In genomic region chr20:31704225-31705119, GRCh38 we compare ENCODE assay signal across 8 cellular contexts. TPM values are rescaled to one million over a fixed set of nuclear protein-coding genes. Genes with fewer than 3 reads are reported as not detected.
DNase-seq lines count a peak whose midpoint lies in the region; ATAC-seq and TF ChIP-seq lines count a peak whose summit lies in the region.

No MANE protein-coding gene starts in this region.

- peak overlapping the region in 1 of 3 donors; percentile 27 for H3K4me3 ChIP-seq in breast epithelium
- H3K4me3 ChIP-seq in left lung = no peak overlapping the region
- H3K4me3 ChIP-seq in Karpas-422 (ENCODE audit: low read length) = no peak overlapping the region

- H3K9me3 ChIP-seq in breast epithelium = no peaks in the 10 kb centered on the region
- H3K9me3 ChIP-seq in left lung = no peaks in the 10 kb centered on the region
- no peaks in the 10 kb centered on the region for H3K9me3 ChIP-seq in Karpas-422 (ENCODE audit: low read length)

- TF ChIP-seq POLR2A in breast epithelium (IDR thresholded peaks at IDR 0.05) = no peak

- H3K27me3 ChIP-seq in breast epithelium = no peaks in the 10 kb centered on the region
- H3K27me3 ChIP-seq in left lung = no peaks in the 10 kb centered on the region
- H3K27me3 ChIP-seq in Karpas-422 (ENCODE audit: low read length) = no peaks in the 10 kb centered on the region

- POLR2A ChIA-PET in activated CD4-positive, alpha-beta T cell treated with anti-CD3 and anti-CD28 coated beads, Interleukin-2, amount 10 ng/mL, durations not matched to agents 7 days and 5 days (lab: Charles Lee) = interaction anchor here (0.6 kb wide), 1 partner anchor 36 kb away, joined by 5 read pairs; no protein-coding TSS in a partner anchor

- no peak for DNase-seq in activated CD4-positive, alpha-beta T cell treated with anti-CD3 and anti-CD28 coated beads, Interleukin-2, amount 10 ng/mL, durations not matched to agents 24 days and 14 days
- no peak for DNase-seq in activated CD4-positive, alpha-beta T cell treated with anti-CD3 and anti-CD28 coated beads, Interleukin-2, amount 10 ng/mL, durations not matched to agents 7 days and 5 days
- DNase-seq in breast epithelium (ENCODE audit: low spot score in 2 of 2) (peak; percentile 76 to 92), left lung (no peak), type B pancreatic cell (ENCODE audit: extremely low spot score, unreplicated experiment) (no peak), Karpas-422 (no peak), NCI-H1694 treated with DMSO at 0.1 percent for 48 hours (lab: John Stamatoyannopoulos, UW) (no peak)

- H3K9ac ChIP-seq in Karpas-422 (ENCODE audit: low read length) = no peak overlapping the region

- H2AFZ ChIP-seq in Karpas-422 (ENCODE audit: low read length) = no peak overlapping the region

- H3K36me3 Mint-ChIP-seq in activated CD4-positive, alpha-beta T cell treated with anti-CD3 and anti-CD28 coated beads, Interleukin-2, amount 10 ng/mL, durations not matched to agents 24 days and 14 days (ENCODE audit: low read depth) = peaks cover 71% of the 10 kb centered on the region
- peaks cover 69% of the 10 kb centered on the region for H3K36me3 Mint-ChIP-seq in activated CD4-positive, alpha-beta T cell treated with anti-CD3 and anti-CD28 coated beads, Interleukin-2, amount 10 ng/mL, durations not matched to agents 7 days and 5 days (ENCODE audit: low read depth)
- H3K36me3 Mint-ChIP-seq in type B pancreatic cell = peaks cover 50% of the 10 kb centered on the region

- H3K36me3 ChIP-seq in breast epithelium = no peaks in the 10 kb centered on the region
- peaks cover 0 to 53% of the 10 kb centered on the region in 2 donors for H3K36me3 ChIP-seq in left lung
- peaks cover 15% of the 10 kb centered on the region; the same call in 1 of the 2 replicates for H3K36me3 ChIP-seq in Karpas-422 (ENCODE audit: insufficient read depth, low read length)

- peaks cover 65% of the 10 kb centered on the region for H3K4me1 Mint-ChIP-seq in activated CD4-positive, alpha-beta T cell treated with anti-CD3 and anti-CD28 coated beads, Interleukin-2, amount 10 ng/mL, durations not matched to agents 24 days and 14 days
- peaks cover 64% of the 10 kb centered on the region for H3K4me1 Mint-ChIP-seq in activated CD4-positive, alpha-beta T cell treated with anti-CD3 and anti-CD28 coated beads, Interleukin-2, amount 10 ng/mL, durations not matched to agents 7 days and 5 days
- peaks cover 29% of the 10 kb centered on the region for H3K4me1 Mint-ChIP-seq in type B pancreatic cell (ENCODE audit: unreplicated experiment)

- H3K27me3 Mint-ChIP-seq in activated CD4-positive, alpha-beta T cell treated with anti-CD3 and anti-CD28 coated beads, Interleukin-2, amount 10 ng/mL, durations not matched to agents 24 days and 14 days = no peaks in the 10 kb centered on the region
- H3K27me3 Mint-ChIP-seq in activated CD4-positive, alpha-beta T cell treated with anti-CD3 and anti-CD28 coated beads, Interleukin-2, amount 10 ng/mL, durations not matched to agents 7 days and 5 days = no peaks in the 10 kb centered on the region
- no peaks in the 10 kb centered on the region for H3K27me3 Mint-ChIP-seq in type B pancreatic cell

- no peaks in the 10 kb centered on the region for H3K9me2 ChIP-seq in Karpas-422 (replicated peaks; ENCODE audit: insufficient read depth, low read length)

- no peak for TF ChIP-seq CTCF in breast epithelium (IDR thresholded peaks at IDR 0.05)
- TF ChIP-seq CTCF in left lung (IDR thresholded peaks at IDR 0.05) = no peak
- TF ChIP-seq CTCF in type B pancreatic cell (conservative IDR thresholded peaks at IDR 0.05) = no peak

- H3K4me2 ChIP-seq in Karpas-422 (ENCODE audit: low read depth, low read length, poor library complexity, severe bottlenecking) = no peak overlapping the region

- ATAC-seq in left lung (peak; percentile 75), HG03097 (IDR thresholded peaks at IDR 0.05; ENCODE audit: low FRiP score, unreplicated experiment) (no peak)

- H3K9me3 Mint-ChIP-seq in activated CD4-positive, alpha-beta T cell treated with anti-CD3 and anti-CD28 coated beads, Interleukin-2, amount 10 ng/mL, durations not matched to agents 24 days and 14 days = no peaks in the 10 kb centered on the region
- H3K9me3 Mint-ChIP-seq in activated CD4-positive, alpha-beta T cell treated with anti-CD3 and anti-CD28 coated beads, Interleukin-2, amount 10 ng/mL, durations not matched to agents 7 days and 5 days = no peaks in the 10 kb centered on the region
- no peaks in the 10 kb centered on the region for H3K9me3 Mint-ChIP-seq in type B pancreatic cell

- no peak overlapping the region for H3K4me3 Mint-ChIP-seq in activated CD4-positive, alpha-beta T cell treated with anti-CD3 and anti-CD28 coated beads, Interleukin-2, amount 10 ng/mL, durations not matched to agents 24 days and 14 days
- H3K4me3 Mint-ChIP-seq in activated CD4-positive, alpha-beta T cell treated with anti-CD3 and anti-CD28 coated beads, Interleukin-2, amount 10 ng/mL, durations not matched to agents 7 days and 5 days = no peak overlapping the region
- H3K4me3 Mint-ChIP-seq in type B pancreatic cell = peak overlapping the region; percentile 62

- H3K27ac Mint-ChIP-seq in activated CD4-positive, alpha-beta T cell treated with anti-CD3 and anti-CD28 coated beads, Interleukin-2, amount 10 ng/mL, durations not matched to agents 24 days and 14 days = peak overlapping the region; percentile 8
- H3K27ac Mint-ChIP-seq in activated CD4-positive, alpha-beta T cell treated with anti-CD3 and anti-CD28 coated beads, Interleukin-2, amount 10 ng/mL, durations not matched to agents 7 days and 5 days = no peak overlapping the region
- H3K27ac Mint-ChIP-seq in type B pancreatic cell = peak overlapping the region; percentile 95

- CTCF ChIA-PET in activated CD4-positive, alpha-beta T cell treated with anti-CD3 and anti-CD28 coated beads, Interleukin-2, amount 10 ng/mL, durations not matched to agents 7 days and 5 days (lab: Charles Lee) = interaction anchor here (1.0 to 3.7 kb wide), 4 partner anchors 9 to 92 kb away, joined by 5 to 15 read pairs (median 6); no protein-coding TSS in a partner anchor

- no peaks in the 10 kb centered on the region for H4K20me1 ChIP-seq in Karpas-422 (ENCODE audit: insufficient read depth, low read depth, low read length)

- H3K79me2 ChIP-seq in Karpas-422 (ENCODE audit: low read length) = peaks cover 75% of the 10 kb centered on the region

- intact Hi-C loops in activated CD4-positive, alpha-beta T cell treated with anti-CD3 and anti-CD28 coated beads, Interleukin-2, amount 10 ng/mL, durations not matched to agents 24 days and 14 days (cut with micrococcal nuclease) = no loop called here
- intact Hi-C loops in breast epithelium (cut with DNase I; ENCODE audit: low total_unique reads) = no loop called here
- intact Hi-C loops in left lung (cut with DNase I) = no loop called here

- H3K4me1 ChIP-seq in breast epithelium = peaks cover 12 to 34% of the 10 kb centered on the region in 2 donors
- peaks cover 48 to 92% of the 10 kb centered on the region in 2 donors for H3K4me1 ChIP-seq in left lung
- H3K4me1 ChIP-seq in Karpas-422 (ENCODE audit: low read length) = peaks cover 36% of the 10 kb centered on the region

- peak overlapping the region; percentile 100 for H3K27ac ChIP-seq in breast epithelium
- H3K27ac ChIP-seq in left lung = peak overlapping the region; percentile 68 to 75
- no peak overlapping the region for H3K27ac ChIP-seq in Karpas-422 (ENCODE audit: low read length)

RNA-seq across cellular contexts. Expression of gene BCL2L1, which starts 18.2 kb away (rescaled TPM):
- total RNA-seq in activated CD4-positive, alpha-beta T cell treated with anti-CD3 and anti-CD28 coated beads, Interleukin-2, amount 10 ng/mL, durations not matched to agents 24 days and 14 days = 379 and 381 TPM in 2 replicates
- 10 to 100 TPM; 57.1 to 58.8 TPM for total RNA-seq in activated CD4-positive, alpha-beta T cell treated with anti-CD3 and anti-CD28 coated beads, Interleukin-2, amount 10 ng/mL, durations not matched to agents 7 days and 5 days
- total RNA-seq in breast epithelium (100 to 1,000 TPM in 2 of 3 donors, 10 to 100 TPM in 1; 95.1 to 124 (median 117) TPM), left lung (100 to 1,000 TPM; 122 to 181 TPM), type B pancreatic cell (ENCODE audit: low replicate concordance) (142 and 243 TPM in 2 replicates)
- total RNA-seq in Karpas-422 (2014; rRNA removed; shearing (Covaris generic); ENCODE audit: low replicate concordance) = 41.0 and 56.1 TPM in 2 replicates

RNA-seq across cellular contexts. Expression of gene TPX2, which starts 34.6 kb away (rescaled TPM):
- total RNA-seq in activated CD4-positive, alpha-beta T cell treated with anti-CD3 and anti-CD28 coated beads, Interleukin-2, amount 10 ng/mL, durations not matched to agents 24 days and 14 days = 60.1 and 61.3 TPM in 2 replicates
- total RNA-seq in activated CD4-positive, alpha-beta T cell treated with anti-CD3 and anti-CD28 coated beads, Interleukin-2, amount 10 ng/mL, durations not matched to agents 7 days and 5 days = 100 to 1,000 TPM; 164 to 193 TPM
- total RNA-seq in breast epithelium (1 to 10 TPM in 1 of 3 donors, under 1 TPM in 2; 0.33 to 3.8 (median 0.73) TPM), left lung (10 to 100 TPM in 1 of 2 donors, 1 to 10 TPM in 1; 5.1 to 16.5 TPM), type B pancreatic cell (ENCODE audit: low replicate concordance) (45.0 and 130 TPM in 2 replicates)
- 54.0 and 55.5 TPM in 2 replicates for total RNA-seq in Karpas-422 (2014; rRNA removed; shearing (Covaris generic); ENCODE audit: low replicate concordance)

Comparison
In these comparisons a context has a peak if more than half of its experiments do, and no peak if none do; other contexts are left out.
1. DNase-seq: peak in breast epithelium (2 of 2); none in activated CD4-positive, alpha-beta T cell treated with anti-CD3 and anti-CD28 coated beads, Interleukin-2, amount 10 ng/mL, durations not matched to agents 24 days and 14 days (single experiment), activated CD4-positive, alpha-beta T cell treated with anti-CD3 and anti-CD28 coated beads, Interleukin-2, amount 10 ng/mL, durations not matched to agents 7 days and 5 days (single experiment), left lung (0 of 2), type B pancreatic cell (single experiment), Karpas-422 (single experiment) and NCI-H1694 treated with DMSO at 0.1 percent for 48 hours (single experiment).